ENCODE assay signal across 16 cellular contexts in genomic region chr6:138814179-138814834, GRCh38. TPM values are rescaled to one million over a fixed set of nuclear protein-coding genes. Genes with fewer than 3 reads are reported as not detected.
DNase-seq lines count a peak whose midpoint lies in the region; ATAC-seq and TF ChIP-seq lines count a peak whose summit lies in the region.
"Had no signal": no experiment of that assay in that cellular context is flagged by ENCODE, and none has a peak within 500 bp of the region (broad histone marks: within the 10 kb centered on the region; RNA-seq: fewer than 3 reads in every experiment).

No MANE protein-coding gene starts in this region.

- WGBS in hepatocyte (ENCODE audit: low lambda C conversion rate, missing lambda C conversion rate), result 41% methylated on average over 5 of the region's 5 CpGs

- H2AFZ ChIP-seq in hepatocyte, result no peak overlapping the region

- no peaks in the 10 kb centered on the region for H3K36me3 ChIP-seq in hepatocyte (replicated peaks; ENCODE audit: insufficient read depth, low read depth)
- H3K36me3 ChIP-seq: ovary, WERI-Rb-1 had no signal

- H4K20me1 ChIP-seq in hepatocyte (ENCODE audit: insufficient read depth, poor library complexity, severe bottlenecking), result no peaks in the 10 kb centered on the region

- no peaks in the 10 kb centered on the region for H3K9me3 ChIP-seq in hepatocyte (ENCODE audit: low read depth)
- H3K9me3 ChIP-seq: ovary had no signal

- no peak overlapping the region for H3K4me2 ChIP-seq in hepatocyte

- H3K79me2 ChIP-seq in hepatocyte, result no peaks in the 10 kb centered on the region

- TF ChIP-seq CTCF in hepatocyte (IDR thresholded peaks at IDR 0.05; ENCODE audit: poor library complexity), result no peak

- H3K27ac ChIP-seq in hepatocyte, result peak overlapping the region; percentile 70
- H3K27ac ChIP-seq: ovary, RWPE1, WERI-Rb-1 had no signal

- H3K9me2 ChIP-seq in hepatocyte (replicated peaks; ENCODE audit: insufficient read depth), result no peaks in the 10 kb centered on the region

- H3K4me3 ChIP-seq in hepatocyte, result no peak overlapping the region
- H3K4me3 ChIP-seq: ovary had no signal

- DNase-seq in DMS153 treated with DMSO at 0.1 percent for 48 hours (lab: John Stamatoyannopoulos, UW; ENCODE audit: unreplicated experiment) (peak; percentile 90), NCI-H1436 (lab: John Stamatoyannopoulos, UW) (peak; percentile 74), NCI-H69 (lab: John Stamatoyannopoulos, UW) (peak; percentile 100), hepatocyte (ENCODE audit: low spot score) (peak; percentile 15), UCSD-AML1 (lab: John Stamatoyannopoulos, UW; ENCODE audit: unreplicated experiment) (no peak), D341Med (ENCODE audit: low spot score) (no peak)
- DNase-seq in activated CD4-positive, CD25-positive, alpha-beta regulatory T cell (lab: John Stamatoyannopoulos, UW), result no peak
- DNase-seq: activated CD8-positive, alpha-beta T cell treated with anti-CD3 and anti-CD28 coated beads, Interleukin-2, amount 10 ng/mL, durations not matched to agents 7 days and 5 days; activated T-cell treated with anti-CD3 and anti-CD28 coated beads, Interleukin-2, amount 50 U/mL, for 72 hours; ovary; stimulated activated CD4-positive, alpha-beta T cell treated with anti-CD3 and anti-CD28 coated beads, Interleukin-4, amount 100 ng/mL, for 24 hours; substantia nigra; T-cell; WERI-Rb-1 had no signal

- H3K27me3 ChIP-seq in hepatocyte, result no peaks in the 10 kb centered on the region
- H3K27me3 ChIP-seq: ovary had no signal

- peaks cover 13% of the 10 kb centered on the region for H3K4me1 ChIP-seq in hepatocyte (ENCODE audit: insufficient read depth)

- ATAC-seq in HG02798 (IDR thresholded peaks at IDR 0.05; ENCODE audit: poor library complexity, unreplicated experiment), result no peak
- ATAC-seq: activated CD8-positive, alpha-beta T cell treated with anti-CD3 and anti-CD28 coated beads, Interleukin-2, amount 10 ng/mL, durations not matched to agents 7 days and 5 days; activated T-cell treated with anti-CD3 and anti-CD28 coated beads, Interleukin-2, amount 50 U/mL, for 72 hours; T-cell had no signal

RNA-seq across cellular contexts. Expression of gene ECT2L, which starts 18.4 kb away (rescaled TPM):
- 0.16 TPM in 1 of 2 replicates, not detected in the other for total RNA-seq in hepatocyte
- 0.04 TPM in 1 of 2 replicates, not detected in the other for polyA plus RNA-seq in hepatocyte
- total RNA-seq: activated CD8-positive, alpha-beta T cell treated with anti-CD3 and anti-CD28 coated beads, Interleukin-2, amount 10 ng/mL, durations not matched to agents 7 days and 5 days; activated T-cell treated with anti-CD3 and anti-CD28 coated beads, Interleukin-2, amount 50 U/mL, for 72 hours had no signal

RNA-seq across cellular contexts. Expression of gene CCDC28A, which starts 40.7 kb away (rescaled TPM):
- total RNA-seq in hepatocyte, result 11.8 and 12.0 TPM in 2 replicates
- polyA plus RNA-seq in hepatocyte, result 8.9 and 9.1 TPM in 2 replicates

Comparison
In these comparisons a context has a peak if more than half of its experiments do, and no peak if none do; other contexts are left out.
1. DNase-seq: peak in DMS153 treated with DMSO at 0.1 percent for 48 hours (single experiment), NCI-H1436 (single experiment), NCI-H69 (single experiment) and hepatocyte (single experiment); none in UCSD-AML1 (single experiment), D341Med (single experiment) and activated CD4-positive, CD25-positive, alpha-beta regulatory T cell (0 of 4).